8 cellular contexts compared by ENCODE assay signal in genomic region chr20:22691369-22692118, GRCh38.
DNase-seq lines count a peak whose midpoint lies in the region; ATAC-seq and FAIRE-seq lines count a peak whose summit lies in the region.

No MANE protein-coding gene starts in this region.

- DNase-seq in AG20443 (ENCODE audit: low spot score) (peak; percentile 92), NCI-H510A (lab: John Stamatoyannopoulos, UW) (peak; percentile 70), mesendoderm (peak; percentile 80)
- peak; percentile 18 for DNase-seq in activated CD4-positive, alpha-beta T cell treated with anti-CD3 and anti-CD28 coated beads, Interleukin-2, amount 50 U/mL, for 1 hour
- DNase-seq in stimulated activated CD8-positive, alpha-beta memory T cell treated with anti-CD3 and anti-CD28 coated beads, Interleukin-15, amount 100 ng/mL, for 24 hours (ENCODE audit: low read depth), result peak; percentile 6

- H2AK5ac ChIP-seq in mesendoderm (ENCODE audit: low read length), result no peak overlapping the region

- H3K4me2 ChIP-seq in mesendoderm (ENCODE audit: low read length), result no peak overlapping the region

- no peak overlapping the region for H3K18ac ChIP-seq in mesendoderm (ENCODE audit: low read length)

- H2BK15ac ChIP-seq in mesendoderm (replicated peaks; ENCODE audit: low read depth), result no peak overlapping the region

- no peaks in the 10 kb centered on the region for H3K79me2 ChIP-seq in mesendoderm (ENCODE audit: control insufficient read depth, insufficient read depth, low read length)

- H4K8ac ChIP-seq in mesendoderm (ENCODE audit: low read depth, low read length), result no peak overlapping the region

- no peak overlapping the region for H3K23ac ChIP-seq in mesendoderm (ENCODE audit: low read length)

- peak; percentile 86 for ATAC-seq in GM19043 (IDR thresholded peaks at IDR 0.05; ENCODE audit: low read depth, unreplicated experiment)
- ATAC-seq in HG03457 (IDR thresholded peaks at IDR 0.05; ENCODE audit: unreplicated experiment), result peak; percentile 67

- H2BK120ac ChIP-seq in mesendoderm (ENCODE audit: low read depth, low read length), result no peak overlapping the region

- H3K36me3 ChIP-seq in mesendoderm (ENCODE audit: control insufficient read depth, insufficient read depth, low read length), result no peaks in the 10 kb centered on the region

- no peak overlapping the region for H4K5ac ChIP-seq in mesendoderm (ENCODE audit: low read length)

- peak; percentile 15 for FAIRE-seq in endometrium (lab: Jason Lieb, UNC)

- H3K56ac ChIP-seq in mesendoderm (ENCODE audit: low read length), result peak overlapping the region; percentile 69

- no peak overlapping the region for H3K27ac ChIP-seq in mesendoderm (ENCODE audit: low read depth, low read length)

- no peak overlapping the region for H3K4ac ChIP-seq in mesendoderm (ENCODE audit: low read depth, low read length)

- no peak overlapping the region for H3K4me3 ChIP-seq in mesendoderm (ENCODE audit: low read length)

- no peak overlapping the region for H2BK5ac ChIP-seq in mesendoderm (ENCODE audit: low read length)

- H3K4me1 ChIP-seq in mesendoderm (ENCODE audit: control insufficient read depth, low read depth, low read length), result peaks cover 3% of the 10 kb centered on the region

- WGBS in mesendoderm (ENCODE audit: extremely low coverage, insufficient coverage, low lambda C conversion rate), result no CpG with 5 or more reads among the region's 25 CpGs

- H3K27me3 ChIP-seq in mesendoderm (ENCODE audit: insufficient read depth, low read length, poor library complexity), result no peaks in the 10 kb centered on the region

- no peaks in the 10 kb centered on the region for H3K79me1 ChIP-seq in mesendoderm (ENCODE audit: low read length)

- no peak overlapping the region for H3K9ac ChIP-seq in mesendoderm (ENCODE audit: low read length)

Comparison
In these comparisons a context has a peak if more than half of its experiments do, and no peak if none do; other contexts are left out.
1. DNase-seq: peak in every context shown above with its lines; median percentile 92 in AG20443; 80 in mesendoderm; 70 in NCI-H510A; 18 in activated CD4-positive, alpha-beta T cell treated with anti-CD3 and anti-CD28 coated beads, Interleukin-2, amount 50 U/mL, for 1 hour; 6 in stimulated activated CD8-positive, alpha-beta memory T cell treated with anti-CD3 and anti-CD28 coated beads, Interleukin-15, amount 100 ng/mL, for 24 hours.